ENCODE assay signal across 18 cellular contexts in genomic region chr3:177127008-177127407, GRCh38.
"Had no signal": no experiment of that assay in that cellular context is flagged by ENCODE, and none has a peak within 500 bp of the region (broad histone marks: within the 10 kb centered on the region; RNA-seq: fewer than 3 reads in every experiment).

No MANE protein-coding gene starts in this region.

- H3K27ac Mint-ChIP-seq: activated naive CD4-positive, alpha-beta T cell treated with anti-CD3 and anti-CD28 coated beads, Interleukin-2, amount 50 U/mL, for 24 hours; nephron had no signal

- FAIRE-seq: endometrium, urothelium cell line had no signal

- H3K4me3 Mint-ChIP-seq: activated naive CD4-positive, alpha-beta T cell treated with anti-CD3 and anti-CD28 coated beads, Interleukin-2, amount 50 U/mL, for 24 hours; nephron; stimulated activated naive CD8-positive, alpha-beta T cell treated with anti-CD3 and anti-CD28 coated beads, Interleukin-15, amount 100 ng/mL, for 72 hours had no signal

- H3K27me3 Mint-ChIP-seq: activated naive CD4-positive, alpha-beta T cell treated with anti-CD3 and anti-CD28 coated beads, Interleukin-2, amount 50 U/mL, for 24 hours; stimulated activated naive CD8-positive, alpha-beta T cell treated with anti-CD3 and anti-CD28 coated beads, Interleukin-15, amount 100 ng/mL, for 72 hours had no signal

- H2AFZ ChIP-seq: hepatocyte had no signal

- H3K4me2 ChIP-seq: hepatocyte had no signal

- H3K9me3 Mint-ChIP-seq: activated naive CD4-positive, alpha-beta T cell treated with anti-CD3 and anti-CD28 coated beads, Interleukin-2, amount 50 U/mL, for 24 hours; nephron; stimulated activated naive CD8-positive, alpha-beta T cell treated with anti-CD3 and anti-CD28 coated beads, Interleukin-15, amount 100 ng/mL, for 72 hours had no signal

- H3K9me3 ChIP-seq: gastroesophageal sphincter, lower lobe of right lung, ovary, thoracic aorta had no signal

- H3K36me3 ChIP-seq: brain microvascular endothelial cell, gastroesophageal sphincter, lower lobe of right lung, ovary, thoracic aorta had no signal

- H3K4me3 ChIP-seq: gastroesophageal sphincter, hepatocyte, lower lobe of right lung, ovary, thoracic aorta had no signal

- DNase-seq: activated CD4-positive, alpha-beta T cell treated with anti-CD3 and anti-CD28 coated beads, Interleukin-2, amount 50 U/mL, for 1 hour; activated T-cell treated with anti-CD3 and anti-CD28 coated beads for 4 hours; amygdala; brain microvascular endothelial cell; cerebellar nuclear complex; kidney glomerular epithelial cell; lower lobe of right lung; ovary; stimulated activated CD4-positive, alpha-beta T cell treated with anti-CD3 and anti-CD28 coated beads, Interleukin-4, amount 100 ng/mL, for 4 hours; stimulated activated naive CD8-positive, alpha-beta T cell treated with anti-CD3 and anti-CD28 coated beads, Interleukin-15, amount 100 ng/mL, for 72 hours; T-helper 2 cell had no signal

- ATAC-seq: gastroesophageal sphincter; lower lobe of right lung; stimulated activated naive CD8-positive, alpha-beta T cell treated with anti-CD3 and anti-CD28 coated beads, Interleukin-15, amount 100 ng/mL, for 72 hours had no signal

- H3K27me3 ChIP-seq: brain microvascular endothelial cell, gastroesophageal sphincter, hepatocyte, ovary had no signal

- H3K27ac ChIP-seq: hepatocyte, lower lobe of right lung, ovary had no signal
